8 cellular contexts compared by ENCODE assay signal in genomic region chr5:131312235-131312772, GRCh38. TPM values are rescaled to one million over a fixed set of nuclear protein-coding genes. Genes with fewer than 3 reads are reported as not detected.
DNase-seq lines count a peak whose midpoint lies in the region; ATAC-seq and TF ChIP-seq lines count a peak whose summit lies in the region.
"Not testable (repeated sequence)": the region's sequence is repeated elsewhere in the genome, so short reads cannot be mapped to it uniquely, and the experiment has no call there.

No MANE protein-coding gene starts in this region.

- not testable (repeated sequence) for ATAC-seq in T-cell (replicated peaks in 1 of 4); activated naive CD4-positive, alpha-beta T cell treated with anti-CD3 and anti-CD28 coated beads, Interleukin-2, amount 50 U/mL, for 72 hours; naive thymus-derived CD4-positive, alpha-beta T cell
- peak; percentile 30 for ATAC-seq in activated CD8-positive, alpha-beta T cell treated with anti-CD3 and anti-CD28 coated beads for 36 hours
- peak; percentile 43 for ATAC-seq in stimulated activated effector memory CD8-positive, alpha-beta T cell treated with anti-CD3 and anti-CD28 coated beads, Interleukin-12 subunit alpha, Interleukin-12 subunit beta, amount 100 ng/mL, for 72 hours

- peaks cover 24% of the 10 kb centered on the region for H3K36me3 Mint-ChIP-seq in T-cell
- H3K36me3 Mint-ChIP-seq in activated CD8-positive, alpha-beta T cell treated with anti-CD3 and anti-CD28 coated beads for 36 hours (ENCODE audit: low read depth): peaks cover 33% of the 10 kb centered on the region
- peaks cover 14 to 40% of the 10 kb centered on the region in 2 donors for H3K36me3 Mint-ChIP-seq in activated naive CD4-positive, alpha-beta T cell treated with anti-CD3 and anti-CD28 coated beads, Interleukin-2, amount 50 U/mL, for 72 hours
- H3K36me3 Mint-ChIP-seq in naive thymus-derived CD4-positive, alpha-beta T cell: peaks cover 7 to 29% (median 16%) of the 10 kb centered on the region in 5 donors
- peaks cover 27% of the 10 kb centered on the region for H3K36me3 Mint-ChIP-seq in stimulated activated effector memory CD8-positive, alpha-beta T cell treated with anti-CD3 and anti-CD28 coated beads, Interleukin-12 subunit alpha, Interleukin-12 subunit beta, amount 100 ng/mL, for 72 hours

- not testable (repeated sequence) for H3K27me3 Mint-ChIP-seq in T-cell; activated CD8-positive, alpha-beta T cell treated with anti-CD3 and anti-CD28 coated beads for 36 hours; naive thymus-derived CD4-positive, alpha-beta T cell

- not testable (repeated sequence) for DNase-seq in HL-60 (ENCODE audit: low read depth in 1 of 2, low spot score in 1 of 2); activated naive CD4-positive, alpha-beta T cell treated with anti-CD3 and anti-CD28 coated beads, Interleukin-2, amount 50 U/mL, for 72 hours (ENCODE audit: low spot score in 2 of 2); fibroblast of villous mesenchyme (ENCODE audit: low read depth)
- peak in 33 of 34 experiments; percentile 27 to 86 (median 63) for DNase-seq in T-cell
- peak; percentile 75 for DNase-seq in activated CD8-positive, alpha-beta T cell treated with anti-CD3 and anti-CD28 coated beads for 36 hours
- DNase-seq in naive thymus-derived CD4-positive, alpha-beta T cell: peak in 7 of 9 donors; percentile 26 to 66 (median 48)
- peak; percentile 32 to 66 for DNase-seq in stimulated activated effector memory CD8-positive, alpha-beta T cell treated with anti-CD3 and anti-CD28 coated beads, Interleukin-12 subunit alpha, Interleukin-12 subunit beta, amount 100 ng/mL, for 72 hours (ENCODE audit: low spot score in 2 of 2)

- POLR2A ChIA-PET in T-cell (lab: Charles Lee): interaction anchor here in 1 of 2 donors (0.6 kb wide), 1 partner anchor 35 kb away, joined by 3 read pairs; no protein-coding TSS in a partner anchor
- POLR2A ChIA-PET in activated CD8-positive, alpha-beta T cell treated with anti-CD3 and anti-CD28 coated beads for 36 hours (lab: Charles Lee): interaction anchor here (1.1 kb wide), 1 partner anchor 82 kb away, joined by 3 read pairs; no protein-coding TSS in a partner anchor
- POLR2A ChIA-PET in naive thymus-derived CD4-positive, alpha-beta T cell (lab: Charles Lee): not testable (repeated sequence)

- H3K27me3 ChIP-seq in HL-60 (ENCODE audit: insufficient read depth, poor library complexity, severe bottlenecking); naive thymus-derived CD4-positive, alpha-beta T cell (ENCODE audit: control insufficient read depth in 2 of 2, insufficient read depth in 2 of 2, low read length in 2 of 2): not testable (repeated sequence)

- H3K27ac Mint-ChIP-seq in T-cell: peak overlapping the region; percentile 92 to 96
- peak overlapping the region; percentile 94 for H3K27ac Mint-ChIP-seq in activated CD8-positive, alpha-beta T cell treated with anti-CD3 and anti-CD28 coated beads for 36 hours
- peak overlapping the region; percentile 71 to 87 for H3K27ac Mint-ChIP-seq in activated naive CD4-positive, alpha-beta T cell treated with anti-CD3 and anti-CD28 coated beads, Interleukin-2, amount 50 U/mL, for 72 hours
- peak overlapping the region; percentile 65 to 97 (median 84) for H3K27ac Mint-ChIP-seq in naive thymus-derived CD4-positive, alpha-beta T cell
- H3K27ac Mint-ChIP-seq in stimulated activated effector memory CD8-positive, alpha-beta T cell treated with anti-CD3 and anti-CD28 coated beads, Interleukin-12 subunit alpha, Interleukin-12 subunit beta, amount 100 ng/mL, for 72 hours: peak overlapping the region; percentile 91

- peaks cover 78 to 92% (median 82%) of the 10 kb centered on the region in 3 donors for H3K4me1 Mint-ChIP-seq in T-cell
- H3K4me1 Mint-ChIP-seq in activated CD8-positive, alpha-beta T cell treated with anti-CD3 and anti-CD28 coated beads for 36 hours (ENCODE audit: low read depth): peaks cover 77% of the 10 kb centered on the region
- H3K4me1 Mint-ChIP-seq in naive thymus-derived CD4-positive, alpha-beta T cell: peaks cover 45 to 95% (median 82%) of the 10 kb centered on the region in 7 donors
- peaks cover 77% of the 10 kb centered on the region for H3K4me1 Mint-ChIP-seq in stimulated activated effector memory CD8-positive, alpha-beta T cell treated with anti-CD3 and anti-CD28 coated beads, Interleukin-12 subunit alpha, Interleukin-12 subunit beta, amount 100 ng/mL, for 72 hours

- H3K9me3 ChIP-seq in naive thymus-derived CD4-positive, alpha-beta T cell (ENCODE audit: control insufficient read depth in 2 of 3, low read length in 3 of 3): not testable (repeated sequence)

- peaks cover 0 to 12% (median 12%) of the 10 kb centered on the region in 3 experiments for H3K36me3 ChIP-seq in naive thymus-derived CD4-positive, alpha-beta T cell (ENCODE audit: control insufficient read depth in 2 of 3, insufficient read depth in 3 of 3, low read length in 3 of 3)

- intact Hi-C loops in activated CD8-positive, alpha-beta T cell treated with anti-CD3 and anti-CD28 coated beads for 36 hours (cut with micrococcal nuclease); naive thymus-derived CD4-positive, alpha-beta T cell (cut with micrococcal nuclease): not testable (repeated sequence)

- H3K9me3 Mint-ChIP-seq in T-cell; activated CD8-positive, alpha-beta T cell treated with anti-CD3 and anti-CD28 coated beads for 36 hours; activated naive CD4-positive, alpha-beta T cell treated with anti-CD3 and anti-CD28 coated beads, Interleukin-2, amount 50 U/mL, for 72 hours; naive thymus-derived CD4-positive, alpha-beta T cell; stimulated activated effector memory CD8-positive, alpha-beta T cell treated with anti-CD3 and anti-CD28 coated beads, Interleukin-12 subunit alpha, Interleukin-12 subunit beta, amount 100 ng/mL, for 72 hours: not testable (repeated sequence)

- peak overlapping the region; percentile 65 for H3K27ac ChIP-seq in C4-2B
- not testable (repeated sequence) for H3K27ac ChIP-seq in HL-60 (replicated peaks)
- H3K27ac ChIP-seq in naive thymus-derived CD4-positive, alpha-beta T cell (ENCODE audit: low read depth, low read length): peak overlapping the region; percentile 45

- H3K4me3 Mint-ChIP-seq in T-cell: peak overlapping the region; percentile 76 to 83 (median 79)
- H3K4me3 Mint-ChIP-seq in activated CD8-positive, alpha-beta T cell treated with anti-CD3 and anti-CD28 coated beads for 36 hours: peak overlapping the region; percentile 79
- peak overlapping the region; percentile 47 to 86 (median 78) for H3K4me3 Mint-ChIP-seq in naive thymus-derived CD4-positive, alpha-beta T cell
- H3K4me3 Mint-ChIP-seq in stimulated activated effector memory CD8-positive, alpha-beta T cell treated with anti-CD3 and anti-CD28 coated beads, Interleukin-12 subunit alpha, Interleukin-12 subunit beta, amount 100 ng/mL, for 72 hours: peak overlapping the region; percentile 89

- CTCF ChIA-PET in T-cell (lab: Charles Lee): interaction anchor here in 1 of 2 donors (1.0 kb wide), 1 partner anchor 47 kb away, joined by 4 read pairs; no protein-coding TSS in a partner anchor
- CTCF ChIA-PET in activated CD8-positive, alpha-beta T cell treated with anti-CD3 and anti-CD28 coated beads for 36 hours (lab: Charles Lee): not testable (repeated sequence)
- CTCF ChIA-PET in naive thymus-derived CD4-positive, alpha-beta T cell (lab: Charles Lee): interaction anchor here (1.9 kb wide), 1 partner anchor 70 kb away, joined by 5 read pairs; no protein-coding TSS in a partner anchor

- not testable (repeated sequence) for TF ChIP-seq CTCF in C4-2B (conservative IDR thresholded peaks at IDR 0.05); HL-60 (IDR thresholded peaks at IDR 0.05; ENCODE audit: insufficient read depth, low read length); activated CD8-positive, alpha-beta T cell treated with anti-CD3 and anti-CD28 coated beads for 36 hours (IDR thresholded peaks at IDR 0.05); fibroblast of villous mesenchyme (IDR thresholded peaks at IDR 0.05; ENCODE audit: insufficient read depth, low read depth, low read length)

- H3K4me3 ChIP-seq in HL-60 (replicated peaks; ENCODE audit: insufficient read depth, low read length) (peak overlapping the region; percentile 29), fibroblast of villous mesenchyme (ENCODE audit: low read depth, low read length) (peak overlapping the region; percentile 50)
- H3K4me3 ChIP-seq in naive thymus-derived CD4-positive, alpha-beta T cell (ENCODE audit: low read length): not testable (repeated sequence)

- peaks cover 21 to 32% of the 10 kb centered on the region in 2 donors for H3K4me1 ChIP-seq in naive thymus-derived CD4-positive, alpha-beta T cell (ENCODE audit: control insufficient read depth in 2 of 2, insufficient read depth in 2 of 2, low read length in 2 of 2)

RNA-seq across cellular contexts. Expression of gene CDC42SE2, which starts 48.5 kb away (rescaled TPM):
- 100 to 1,000 TPM; 229 to 259 (median 238) TPM for total RNA-seq in T-cell
- total RNA-seq in activated CD8-positive, alpha-beta T cell treated with anti-CD3 and anti-CD28 coated beads for 36 hours: 100 to 1,000 TPM; 100 to 102 TPM
- 100 to 1,000 TPM in 1 of 2 donors, 10 to 100 TPM in 1; 84.6 to 102 TPM for total RNA-seq in activated naive CD4-positive, alpha-beta T cell treated with anti-CD3 and anti-CD28 coated beads, Interleukin-2, amount 50 U/mL, for 72 hours
- 25.1 and 33.2 TPM in 2 replicates for total RNA-seq in fibroblast of villous mesenchyme
- total RNA-seq in naive thymus-derived CD4-positive, alpha-beta T cell: 100 to 1,000 TPM; 143 to 265 (median 215) TPM
- 100 to 1,000 TPM; 348 to 482 TPM for polyA plus RNA-seq in naive thymus-derived CD4-positive, alpha-beta T cell
